In the genomic region with DNA sequence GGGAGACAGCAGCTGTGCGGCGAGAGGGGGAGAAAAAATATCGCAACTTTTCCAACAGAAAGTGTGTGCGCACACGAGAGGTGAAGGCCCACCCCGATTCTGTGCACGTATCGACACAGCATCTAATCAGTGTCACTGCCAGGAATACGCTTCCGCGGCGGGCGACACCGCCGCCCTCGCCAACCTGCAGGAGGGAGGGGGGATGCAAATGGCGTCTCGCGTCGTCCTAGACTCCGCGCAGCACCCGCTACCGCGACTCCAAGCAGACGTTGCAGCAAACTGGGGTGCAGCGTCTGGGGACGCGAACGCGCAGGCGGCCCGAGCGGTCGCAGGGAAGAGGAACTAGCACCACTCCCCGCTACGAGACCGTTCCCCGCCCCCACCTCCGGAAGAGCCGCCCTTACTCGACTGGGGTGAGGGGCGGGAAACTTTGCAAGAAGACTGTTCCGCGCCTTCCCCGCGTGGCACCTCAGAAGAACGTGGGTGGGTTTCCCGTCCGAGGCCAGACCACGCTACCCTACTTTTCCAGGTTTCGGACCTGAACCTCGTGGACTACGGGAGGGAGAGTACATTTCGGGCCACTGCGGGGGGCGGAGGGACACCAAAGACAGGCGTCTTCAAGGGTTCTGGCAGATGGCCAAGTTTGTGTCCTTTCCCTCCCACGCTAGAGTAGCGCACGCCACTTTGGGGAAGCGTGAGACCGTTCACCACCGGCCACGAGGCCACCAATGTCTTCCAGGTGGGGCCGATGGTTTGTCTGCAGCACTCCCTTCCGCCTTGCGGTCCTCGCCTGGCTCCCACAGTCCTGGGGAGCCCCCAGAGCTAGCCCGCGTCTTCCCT, we compare ENCODE assay signal across 8 cellular contexts.
A peak's percentile ranks its signal among the peaks of the same experiment; 100 is the strongest.
DNase-seq lines count a peak whose midpoint lies in the region; TF ChIP-seq lines count a peak whose summit lies in the region.

No MANE protein-coding gene starts in this region.

- peak in 1 of 2 donors; percentile 7 for TF ChIP-seq POLR2A in uterus (IDR thresholded peaks at IDR 0.05)

- DNase-seq in NCI-H82 (lab: John Stamatoyannopoulos, UW): peak; percentile 82
- no peak for DNase-seq in NCI-H82 treated with DMSO at 0.1 percent for 48 hours (lab: John Stamatoyannopoulos, UW; ENCODE audit: unreplicated experiment)
- peak; percentile 67 for DNase-seq in HK-2 (ENCODE audit: unreplicated experiment)
- DNase-seq in SHP77 treated with DMSO at 0.1 percent for 48 hours (lab: John Stamatoyannopoulos, UW): peak; percentile 18
- peak; percentile 44 to 76 (median 60) for DNase-seq in activated naive CD4-positive, alpha-beta T cell (lab: John Stamatoyannopoulos, UW)
- DNase-seq in glutamatergic neuron: no peak
- peak; percentile 66 for DNase-seq in uterus

- peak overlapping the region; percentile 85 for H3K4me2 ChIP-seq in parathyroid adenoma (ENCODE audit: low read length)

- H3K4me3 ChIP-seq in parathyroid adenoma (ENCODE audit: low read depth, low read length) (peak overlapping the region; percentile 66), uterus (peak overlapping the region; percentile 40 to 58)

- H3K27me3 ChIP-seq in parathyroid adenoma (ENCODE audit: control insufficient read depth, insufficient read depth, low read length) (no peaks in the 10 kb centered on the region), uterus (no peaks in the 10 kb centered on the region)

- H3K4me3 Mint-ChIP-seq in glutamatergic neuron (ENCODE audit: unreplicated experiment): peak overlapping the region; percentile 83

- H3K36me3 Mint-ChIP-seq in glutamatergic neuron (ENCODE audit: unreplicated experiment): no peaks in the 10 kb centered on the region

- H3K4me1 Mint-ChIP-seq in glutamatergic neuron (ENCODE audit: low read depth, unreplicated experiment): peaks cover 11% of the 10 kb centered on the region

- peaks cover 4% of the 10 kb centered on the region for H3K27me3 Mint-ChIP-seq in glutamatergic neuron (ENCODE audit: unreplicated experiment)

- H3K4me1 ChIP-seq in parathyroid adenoma (peaks cover 15% of the 10 kb centered on the region), uterus (peaks cover 0 to 7% of the 10 kb centered on the region in 2 donors)

- no peaks in the 10 kb centered on the region for H3K9me3 ChIP-seq in parathyroid adenoma (ENCODE audit: control insufficient read depth, low read length)
- no peaks in the 10 kb centered on the region for H3K9me3 ChIP-seq in uterus

- no peaks in the 10 kb centered on the region for H3K36me3 ChIP-seq in parathyroid adenoma (ENCODE audit: control insufficient read depth, insufficient read depth, low read length)
- H3K36me3 ChIP-seq in uterus: no peaks in the 10 kb centered on the region

- H2AFZ ChIP-seq in parathyroid adenoma: peak overlapping the region; percentile 42

- TF ChIP-seq CTCF in glutamatergic neuron (IDR thresholded peaks at IDR 0.05; ENCODE audit: partially characterized antibody, unreplicated experiment) (no peak), parathyroid adenoma (IDR thresholded peaks at IDR 0.05) (no peak), uterus (IDR thresholded peaks at IDR 0.05) (no peak)

- no peaks in the 10 kb centered on the region for H3K79me2 ChIP-seq in parathyroid adenoma

- H3K27ac Mint-ChIP-seq in glutamatergic neuron (ENCODE audit: unreplicated experiment): peak overlapping the region; percentile 79

- H3K9me3 Mint-ChIP-seq in glutamatergic neuron (ENCODE audit: unreplicated experiment): peaks cover 7% of the 10 kb centered on the region

- H3K27ac ChIP-seq in parathyroid adenoma (peak overlapping the region; percentile 98), uterus (peak overlapping the region; percentile 91 to 93)

- peak overlapping the region; percentile 89 for H3K9ac ChIP-seq in parathyroid adenoma

- intact Hi-C loops in uterus (cut with DNase I; ENCODE audit: low total_unique reads): loop anchor here (10.0 kb wide), 1 partner anchor 89 kb away; no protein-coding TSS in a partner anchor

Comparison
In these comparisons a context has a peak if more than half of its experiments do, and no peak if none do; other contexts are left out.
1. DNase-seq: peak in NCI-H82 (single experiment), HK-2 (single experiment), SHP77 treated with DMSO at 0.1 percent for 48 hours (single experiment), activated naive CD4-positive, alpha-beta T cell (4 of 4) and uterus (2 of 2); none in NCI-H82 treated with DMSO at 0.1 percent for 48 hours (single experiment) and glutamatergic neuron (single experiment).